Comparison of ENCODE assay signal across 12 cellular contexts in the genomic region with DNA sequence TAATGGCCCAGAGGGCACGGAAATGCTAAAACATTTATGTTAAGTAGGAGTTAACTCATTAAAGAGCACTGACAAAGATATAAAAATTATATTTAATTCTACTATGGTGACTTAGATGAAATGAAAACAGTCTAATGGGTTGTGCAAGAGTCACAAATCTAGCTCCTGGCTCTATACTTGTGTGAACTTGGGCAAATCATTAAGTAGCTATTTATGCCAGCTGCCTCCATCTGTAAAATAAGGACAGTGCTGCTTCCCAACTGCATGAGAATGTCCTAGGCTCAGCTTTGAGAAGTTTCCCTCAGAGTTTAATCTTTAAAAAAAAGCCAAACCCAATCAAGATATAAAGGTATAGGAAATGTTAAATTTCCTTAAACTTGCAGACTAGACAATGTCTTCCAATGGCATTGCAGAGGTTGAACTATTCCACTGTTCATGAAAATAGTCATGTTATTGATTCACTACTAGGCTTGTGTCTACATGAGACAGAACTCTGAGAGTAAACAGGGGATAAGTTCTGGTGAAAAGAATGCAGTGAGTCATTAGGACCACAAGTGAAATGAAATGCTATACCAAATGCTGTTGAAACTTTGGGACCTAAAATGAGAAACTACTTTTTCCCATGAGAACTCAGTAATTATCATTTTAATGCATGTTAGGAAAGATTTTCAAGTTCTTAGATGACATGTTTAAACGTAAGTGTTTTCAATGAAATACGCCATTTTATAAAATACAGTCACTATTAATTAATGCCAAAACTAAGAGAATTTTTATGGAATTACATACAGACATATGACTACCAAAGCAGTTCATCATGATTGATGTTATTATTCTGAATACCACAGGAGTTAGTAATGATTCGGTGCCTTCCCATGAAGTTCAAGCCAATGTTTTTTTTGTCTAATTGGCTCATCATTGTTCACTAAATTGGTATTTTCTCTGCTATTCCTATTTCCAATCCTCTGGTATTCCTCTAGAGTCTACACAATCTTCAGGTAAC.
DNase-seq lines count a peak whose midpoint lies in the region; ATAC-seq and TF ChIP-seq lines count a peak whose summit lies in the region.
"Had no signal": no experiment of that assay in that cellular context is flagged by ENCODE, and none has a peak within 500 bp of the region (broad histone marks: within the 10 kb centered on the region; RNA-seq: fewer than 3 reads in every experiment).

No MANE protein-coding gene starts in this region.

- peaks cover 17% of the 10 kb centered on the region for H3K4me1 ChIP-seq in fibroblast of lung (ENCODE audit: control insufficient read depth, extremely low read depth, insufficient read depth, low read length)

- peaks cover 63% of the 10 kb centered on the region for H3K36me3 Mint-ChIP-seq in activated CD4-positive, alpha-beta T cell treated with anti-CD3 and anti-CD28 coated beads for 36 hours (ENCODE audit: low read depth)

- ATAC-seq in activated CD4-positive, alpha-beta T cell treated with anti-CD3 and anti-CD28 coated beads for 36 hours, result peak; percentile 75
- ATAC-seq in stimulated activated naive CD8-positive, alpha-beta T cell treated with anti-CD3 and anti-CD28 coated beads, Interleukin-15, Interleukin-2, amounts not matched to agents 100 U/mL and 50 U/mL, for 24 hours, result peak; percentile 71
- ATAC-seq in HG03139 (IDR thresholded peaks at IDR 0.05; ENCODE audit: unreplicated experiment), result no peak

- H2AFZ ChIP-seq in fibroblast of lung (ENCODE audit: low read length), result no peak overlapping the region

- no peaks in the 10 kb centered on the region for H3K36me3 ChIP-seq in fibroblast of lung (ENCODE audit: control insufficient read depth, insufficient read depth, low read length)
- H3K36me3 ChIP-seq: neutrophil had no signal

- no peaks in the 10 kb centered on the region for H3K27me3 ChIP-seq in fibroblast of lung (ENCODE audit: control insufficient read depth, insufficient read depth, low read length)
- H3K27me3 ChIP-seq: neutrophil had no signal

- CTCF ChIA-PET in activated CD4-positive, alpha-beta T cell treated with anti-CD3 and anti-CD28 coated beads for 36 hours (lab: Charles Lee), result no interaction called here

- no peaks in the 10 kb centered on the region for H3K9me3 Mint-ChIP-seq in activated CD4-positive, alpha-beta T cell treated with anti-CD3 and anti-CD28 coated beads for 36 hours (ENCODE audit: low read depth)

- intact Hi-C loops in activated CD4-positive, alpha-beta T cell treated with anti-CD3 and anti-CD28 coated beads for 36 hours (cut with DNase I, micrococcal nuclease), result loop anchor here (1.0 to 2.0 kb wide), 3 partner anchors 8 to 152 kb away; no protein-coding TSS in a partner anchor

- H3K27ac ChIP-seq in fibroblast of lung (ENCODE audit: insufficient read depth, low read length) (peak overlapping the region; percentile 66), substantia nigra (ENCODE audit: low read depth, low read length, poor library complexity, severe bottlenecking) (no peak overlapping the region)
- H3K27ac ChIP-seq: neutrophil had no signal

- TF ChIP-seq CTCF in fibroblast of lung (conservative IDR thresholded peaks at IDR 0.05 in 1 of 2, IDR thresholded peaks at IDR 0.05 in 1 of 2; ENCODE audit: low read depth in 1 of 2, low read length in 2 of 2), result no peak

- no peaks in the 10 kb centered on the region for H3K27me3 Mint-ChIP-seq in activated CD4-positive, alpha-beta T cell treated with anti-CD3 and anti-CD28 coated beads for 36 hours

- H3K4me3 Mint-ChIP-seq in activated CD4-positive, alpha-beta T cell treated with anti-CD3 and anti-CD28 coated beads for 36 hours, result no peak overlapping the region

- peaks cover 32% of the 10 kb centered on the region for H3K79me2 ChIP-seq in fibroblast of lung (ENCODE audit: control insufficient read depth, insufficient read depth, low read length)

- H3K9ac ChIP-seq in fibroblast of lung (ENCODE audit: insufficient read depth, low read length), result no peak overlapping the region

- peaks cover 66% of the 10 kb centered on the region for H3K4me1 Mint-ChIP-seq in activated CD4-positive, alpha-beta T cell treated with anti-CD3 and anti-CD28 coated beads for 36 hours

- POLR2A ChIA-PET in activated CD4-positive, alpha-beta T cell treated with anti-CD3 and anti-CD28 coated beads for 36 hours (lab: Charles Lee), result interaction anchor here (0.6 kb wide), 1 partner anchor 33 kb away, joined by 3 read pairs; no protein-coding TSS in a partner anchor

- H3K4me3 ChIP-seq in fibroblast of lung (replicated peaks in 1 of 4; ENCODE audit: control extremely low read depth in 1 of 4, insufficient read depth in 1 of 4, low read depth in 3 of 4, low read length in 4 of 4), result no peak overlapping the region

- no peak for DNase-seq in activated CD4-positive, alpha-beta T cell treated with anti-CD3 and anti-CD28 coated beads for 36 hours
- no peak for DNase-seq in activated CD4-positive, alpha-beta T cell treated with anti-CD3 and anti-CD28 coated beads for 48 hours
- peak; percentile 87 for DNase-seq in RPMI7951 (ENCODE audit: low read depth)
- DNase-seq in fibroblast of lung (ENCODE audit: low read depth in 2 of 2), result peak; percentile 95
- no peak for DNase-seq in stimulated activated naive CD8-positive, alpha-beta T cell treated with anti-CD3 and anti-CD28 coated beads, Interleukin-15, Interleukin-2, amounts not matched to agents 100 U/mL and 50 U/mL, for 24 hours
- DNase-seq in stimulated activated CD4-positive, alpha-beta T cell treated with anti-CD3 and anti-CD28 coated beads, Interleukin-2, amount 100 ng/mL, for 48 hours, result no peak
- DNase-seq in substantia nigra (lab: John Stamatoyannopoulos, UW), result no peak
- DNase-seq: 8988T; activated CD4-positive, alpha-beta T cell treated with anti-CD3 and anti-CD28 coated beads, Interleukin-2, amount 50 U/mL, for 4 hours; stimulated activated CD8-positive, alpha-beta memory T cell treated with anti-CD3 and anti-CD28 coated beads, Interleukin-4, amount 100 ng/mL, for 48 hours had no signal

- peak overlapping the region; percentile 69 for H3K4me2 ChIP-seq in fibroblast of lung (ENCODE audit: extremely low read depth, insufficient read depth, low read length)

- H3K9me3 ChIP-seq in fibroblast of lung (ENCODE audit: control insufficient read depth, insufficient read depth, low read depth, low read length), result no peaks in the 10 kb centered on the region
- H3K9me3 ChIP-seq: neutrophil had no signal

- H4K20me1 ChIP-seq in fibroblast of lung (ENCODE audit: control insufficient read depth, extremely low read depth, insufficient read depth, low read length), result no peaks in the 10 kb centered on the region

- peak overlapping the region; percentile 68 for H3K27ac Mint-ChIP-seq in activated CD4-positive, alpha-beta T cell treated with anti-CD3 and anti-CD28 coated beads for 36 hours

Comparison
In these comparisons a context has a peak if more than half of its experiments do, and no peak if none do; other contexts are left out.
1. DNase-seq: peak in RPMI7951 (single experiment) and fibroblast of lung (2 of 2); none in activated CD4-positive, alpha-beta T cell treated with anti-CD3 and anti-CD28 coated beads for 36 hours (single experiment), activated CD4-positive, alpha-beta T cell treated with anti-CD3 and anti-CD28 coated beads for 48 hours (single experiment), stimulated activated naive CD8-positive, alpha-beta T cell treated with anti-CD3 and anti-CD28 coated beads, Interleukin-15, Interleukin-2, amounts not matched to agents 100 U/mL and 50 U/mL, for 24 hours (single experiment), stimulated activated CD4-positive, alpha-beta T cell treated with anti-CD3 and anti-CD28 coated beads, Interleukin-2, amount 100 ng/mL, for 48 hours (0 of 2) and substantia nigra (0 of 49).